Comparison of ENCODE assay signal across 9 cellular contexts in the genomic region with DNA sequence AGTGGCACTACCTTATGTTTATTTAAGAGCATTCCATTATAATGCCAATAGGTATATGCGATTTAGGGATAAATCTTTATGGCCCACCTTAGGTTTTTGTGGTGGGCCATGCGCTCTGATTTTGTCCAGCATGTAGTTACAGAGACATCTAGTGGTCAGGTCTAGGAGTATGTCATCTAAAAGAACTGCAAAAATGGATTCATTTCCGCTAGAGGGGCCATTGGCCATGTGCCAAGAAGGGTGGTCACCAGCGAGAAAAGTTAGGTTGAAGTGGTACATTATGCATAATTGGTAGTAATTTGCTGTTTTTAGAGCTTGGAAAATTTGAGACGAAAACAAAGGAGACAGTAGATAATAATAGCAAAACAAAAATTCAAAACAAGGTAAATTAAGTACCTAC. TPM values are rescaled to one million over a fixed set of nuclear protein-coding genes. Genes with fewer than 3 reads are reported as not detected.
DNase-seq lines count a peak whose midpoint lies in the region; TF ChIP-seq lines count a peak whose summit lies in the region.
"Had no signal": no experiment of that assay in that cellular context is flagged by ENCODE, and none has a peak within 500 bp of the region (broad histone marks: within the 10 kb centered on the region; RNA-seq: fewer than 3 reads in every experiment).

No MANE protein-coding gene starts in this region.

- H2AFZ ChIP-seq in OCI-LY3 (ENCODE audit: low read depth, low read length) = peak overlapping the region; percentile 92

- peak; percentile 6 for DNase-seq in GM20000 (ENCODE audit: low spot score)
- DNase-seq in glomerular visceral epithelial cell (ENCODE audit: extremely low spot score) = peak; percentile 7
- no peak for DNase-seq in DMS153 treated with DMSO at 0.1 percent for 48 hours (lab: John Stamatoyannopoulos, UW; ENCODE audit: unreplicated experiment)
- DNase-seq in lower leg skin (ENCODE audit: low spot score in 2 of 2) = no peak
- no peak for DNase-seq in ecto neural progenitor cell (ENCODE audit: low spot score)
- DNase-seq in immature natural killer cell = no peak
- DNase-seq: stimulated activated naive CD8-positive, alpha-beta T cell treated with anti-CD3 and anti-CD28 coated beads, Interleukin-15, Interleukin-2, amounts not matched to agents 100 U/mL and 50 U/mL, for 24 hours had no signal

- H3K4me3 ChIP-seq in OCI-LY3 (ENCODE audit: low read length) = peak overlapping the region; percentile 72
- H3K4me3 ChIP-seq in lower leg skin (ENCODE audit: low read depth, poor library complexity, severe bottlenecking) = no peak overlapping the region

- no peaks in the 10 kb centered on the region for H3K36me3 ChIP-seq in OCI-LY3 (replicated peaks; ENCODE audit: low read depth, low read length)

- peak; percentile 46 for TF ChIP-seq CTCF in C4-2B (conservative IDR thresholded peaks at IDR 0.05)
- TF ChIP-seq CTCF in GM20000 (IDR thresholded peaks at IDR 0.05; ENCODE audit: extremely low read depth, missing control alignments) = peak; percentile 19
- TF ChIP-seq CTCF in OCI-LY3 (IDR thresholded peaks at IDR 0.05; ENCODE audit: low read depth, low read length) = peak; percentile 97
- no peak for TF ChIP-seq CTCF in lower leg skin (IDR thresholded peaks at IDR 0.05)

- intact Hi-C loops in lower leg skin (cut with DNase I; ENCODE audit: low total_unique reads) = no loop called here

- no peaks in the 10 kb centered on the region for H3K79me2 ChIP-seq in OCI-LY3 (ENCODE audit: low read length)

- H3K27me3 ChIP-seq in OCI-LY3 (ENCODE audit: low read depth, low read length) = no peaks in the 10 kb centered on the region

- no peak overlapping the region for H3K27ac Mint-ChIP-seq in immature natural killer cell

- H3K4me1 ChIP-seq in OCI-LY3 (ENCODE audit: low read length) = peaks cover 13% of the 10 kb centered on the region

- H4K20me1 ChIP-seq in OCI-LY3 (ENCODE audit: insufficient read depth, low read length) = no peaks in the 10 kb centered on the region

- peak overlapping the region; percentile 51 for H3K9ac ChIP-seq in OCI-LY3 (ENCODE audit: low read length)

- no peak for TF ChIP-seq POLR2A in lower leg skin (IDR thresholded peaks at IDR 0.05)

- peaks cover 4 to 52% (median 19%) of the 10 kb centered on the region in 6 donors for H3K9me3 Mint-ChIP-seq in immature natural killer cell

- H3K4me3 Mint-ChIP-seq in immature natural killer cell = no peak overlapping the region

- H3K27me3 Mint-ChIP-seq in immature natural killer cell (ENCODE audit: low read depth in 3 of 3) = peaks cover 0 to under 1% (median 0%) of the 10 kb centered on the region in 3 donors

- H3K4me1 Mint-ChIP-seq in immature natural killer cell = no peaks in the 10 kb centered on the region

- WGBS in lower leg skin, 2 donors = 78 to 81% methylated on average over 5 of the region's 5 CpGs

- H3K9me3 ChIP-seq in OCI-LY3 (ENCODE audit: insufficient read depth, low read length) = no peaks in the 10 kb centered on the region

- H3K36me3 Mint-ChIP-seq in immature natural killer cell = no peaks in the 10 kb centered on the region

- peak overlapping the region; percentile 90 for H3K4me2 ChIP-seq in OCI-LY3 (ENCODE audit: low read length)

- H3K27ac ChIP-seq in C4-2B (no peak overlapping the region), OCI-LY3 (ENCODE audit: low read length) (no peak overlapping the region)

RNA-seq across cellular contexts. Expression of a gene that starts 27.7 kb away (rescaled TPM):
- total RNA-seq in lower leg skin = 1 to 10 TPM in 1 of 4 donors, under 1 TPM in 1, not detected in 2; 0.19 to 1.1 TPM
- polyA plus RNA-seq in immature natural killer cell = not detected

Comparison
In these comparisons a context has a peak if more than half of its experiments do, and no peak if none do; other contexts are left out.
1. CTCF ChIP-seq: peak in C4-2B (single experiment), GM20000 (single experiment) and OCI-LY3 (single experiment); none in lower leg skin (0 of 3).
2. DNase-seq: peak in GM20000 (single experiment) and glomerular visceral epithelial cell (single experiment); none in DMS153 treated with DMSO at 0.1 percent for 48 hours (single experiment), lower leg skin (0 of 2), ecto neural progenitor cell (single experiment) and immature natural killer cell (0 of 3).